ENCODE assay signal across 23 cellular contexts in the genomic region with DNA sequence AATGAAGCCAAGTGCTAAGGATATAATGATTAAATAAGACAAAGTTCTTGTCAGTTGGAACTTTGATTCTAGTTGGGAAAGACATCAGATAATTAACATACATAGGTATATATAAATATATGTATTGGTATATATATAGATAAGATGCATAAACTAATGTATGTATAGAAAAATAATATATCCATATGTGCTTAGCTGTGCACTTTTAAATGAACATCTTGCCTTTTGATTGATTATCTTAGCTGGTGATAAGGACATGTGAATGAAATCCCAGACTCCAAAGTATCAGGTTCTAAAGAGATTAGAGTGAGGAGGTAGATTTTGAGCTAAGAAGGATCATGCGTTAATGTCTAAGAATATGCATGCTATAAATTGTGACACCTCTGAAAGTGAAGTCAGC.
"Had no signal": no experiment of that assay in that cellular context is flagged by ENCODE, and none has a peak within 500 bp of the region (broad histone marks: within the 10 kb centered on the region; RNA-seq: fewer than 3 reads in every experiment).

No MANE protein-coding gene starts in this region.

- H3K9me3 ChIP-seq: esophagus squamous epithelium, gastrocnemius medialis, heart right ventricle, lower lobe of right lung, mucosa of descending colon had no signal

- H3K4me3 ChIP-seq: esophagus squamous epithelium, gastrocnemius medialis, heart right ventricle, left lung, lower lobe of right lung, mucosa of descending colon had no signal

- H3K36me3 ChIP-seq: esophagus squamous epithelium, gastrocnemius medialis, heart right ventricle, left lung, lower lobe of right lung had no signal

- H3K27ac ChIP-seq: epithelial cell of prostate, esophagus squamous epithelium, gastrocnemius medialis, heart right ventricle, left lung, lower lobe of right lung had no signal

- DNase-seq: cortex of kidney; effector CD8-positive, alpha-beta T cell; effector memory CD8-positive, alpha-beta T cell; endodermal cell; erythroblast; esophagus squamous epithelium; foreskin fibroblast; foreskin melanocyte; gastrocnemius medialis; glutamatergic neuron; head of caudate nucleus; heart right ventricle; hippocampal formation; left cardiac atrium; left lung; left ventricle myocardium superior; lower lobe of right lung; mesenchymal stem cell; mucosa of descending colon; naive B cell; naive thymus-derived CD8-positive, alpha-beta T cell had no signal

- H3K4me1 ChIP-seq: esophagus squamous epithelium, gastrocnemius medialis, heart right ventricle, left lung, lower lobe of right lung had no signal

- ATAC-seq: effector memory CD8-positive, alpha-beta T cell; esophagus mucosa; gastrocnemius medialis; heart right ventricle; left cardiac atrium; left lung; left ventricle myocardium superior; lower lobe of right lung; mucosa of descending colon; naive thymus-derived CD8-positive, alpha-beta T cell had no signal

- H3K27me3 ChIP-seq: esophagus squamous epithelium, gastrocnemius medialis, heart right ventricle, left lung had no signal
